8 cellular contexts compared by ENCODE assay signal in the genomic region with DNA sequence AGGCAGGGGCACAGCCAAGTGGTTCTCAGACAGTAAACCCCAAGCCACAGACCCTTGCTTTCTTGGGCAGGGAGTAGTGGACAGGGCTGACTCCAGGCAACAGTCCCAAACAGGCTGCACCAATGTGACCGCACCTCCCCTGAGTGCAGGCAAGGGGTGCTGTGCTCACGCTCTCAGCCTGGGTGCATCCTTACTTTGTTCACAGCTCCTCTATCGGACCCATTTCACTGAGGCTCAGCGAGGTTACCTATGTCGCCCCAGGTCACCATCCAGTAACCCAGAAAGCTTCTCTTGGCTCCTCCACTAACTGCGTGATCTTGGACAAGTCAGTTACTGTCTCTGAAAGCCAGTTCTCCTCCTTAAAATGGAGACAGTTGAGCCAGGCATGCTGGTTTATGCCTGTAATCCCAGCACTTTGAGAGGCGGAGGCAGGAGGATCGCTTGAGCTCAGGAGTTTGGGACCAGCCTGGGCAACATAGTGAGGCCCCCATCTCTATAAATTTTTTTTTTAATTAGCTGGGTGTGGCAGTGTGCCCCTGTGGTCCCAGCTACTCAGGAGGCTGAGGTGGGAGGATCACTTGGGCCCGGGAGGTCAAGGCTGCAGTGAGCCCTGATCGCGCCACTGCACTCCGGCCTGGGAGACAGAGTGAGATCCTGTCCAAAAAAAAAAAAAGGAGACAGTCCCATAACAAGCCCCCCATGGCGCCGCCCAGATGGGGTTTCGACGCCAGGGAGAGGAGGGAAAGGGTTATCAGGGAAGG. TPM values are rescaled to one million over a fixed set of nuclear protein-coding genes. Genes with fewer than 3 reads are reported as not detected.
DNase-seq lines count a peak whose midpoint lies in the region; ATAC-seq lines count a peak whose summit lies in the region.
"Had no signal": no experiment of that assay in that cellular context is flagged by ENCODE, and none has a peak within 500 bp of the region (broad histone marks: within the 10 kb centered on the region; RNA-seq: fewer than 3 reads in every experiment).

No MANE protein-coding gene starts in this region.

- 0 out of 2 replicates have a peak, but pooled peaks cover 2% of the 10 kb centered on the region for H3K4me1 ChIP-seq in iPS DF 6.9 (ENCODE audit: control insufficient read depth, insufficient read depth, low read length)

- H3K4me3 Mint-ChIP-seq in activated CD4-positive, alpha-beta memory T cell treated with anti-CD3 and anti-CD28 coated beads, Interleukin-2, amount 10 ng/mL, durations not matched to agents 7 days and 5 days: peak overlapping the region; percentile 79
- H3K4me3 Mint-ChIP-seq in stimulated activated naive B cell treated with anti-CD40 and anti-IgM and Interleukin-4, amounts not matched to agents 10 μg/mL and 1 μg/mL and 100 μg/mL, for 72 hours: peak overlapping the region; percentile 91 to 92

- H3K27ac Mint-ChIP-seq in activated CD4-positive, alpha-beta memory T cell treated with anti-CD3 and anti-CD28 coated beads, Interleukin-2, amount 10 ng/mL, durations not matched to agents 7 days and 5 days: peak overlapping the region; percentile 61
- H3K27ac Mint-ChIP-seq in stimulated activated naive B cell treated with anti-CD40 and anti-IgM and Interleukin-4, amounts not matched to agents 10 μg/mL and 1 μg/mL and 100 μg/mL, for 72 hours: peak overlapping the region; percentile 92

- peaks cover 3% of the 10 kb centered on the region; the same call in 1 of the 2 replicates for H3K27me3 ChIP-seq in iPS DF 6.9 (ENCODE audit: control insufficient read depth, insufficient read depth, low read length)

- H3K36me3 Mint-ChIP-seq in activated CD4-positive, alpha-beta memory T cell treated with anti-CD3 and anti-CD28 coated beads, Interleukin-2, amount 10 ng/mL, durations not matched to agents 7 days and 5 days (ENCODE audit: low read depth): peaks cover 20% of the 10 kb centered on the region
- H3K36me3 Mint-ChIP-seq in stimulated activated naive B cell treated with anti-CD40 and anti-IgM and Interleukin-4, amounts not matched to agents 10 μg/mL and 1 μg/mL and 100 μg/mL, for 72 hours: peaks cover 14 to 21% of the 10 kb centered on the region in 2 donors

- no peaks in the 10 kb centered on the region for H3K9me3 ChIP-seq in iPS DF 6.9 (ENCODE audit: control insufficient read depth, insufficient read depth, low read length)

- peaks cover 19% of the 10 kb centered on the region for H3K4me1 Mint-ChIP-seq in activated CD4-positive, alpha-beta memory T cell treated with anti-CD3 and anti-CD28 coated beads, Interleukin-2, amount 10 ng/mL, durations not matched to agents 7 days and 5 days
- H3K4me1 Mint-ChIP-seq in stimulated activated naive B cell treated with anti-CD40 and anti-IgM and Interleukin-4, amounts not matched to agents 10 μg/mL and 1 μg/mL and 100 μg/mL, for 72 hours: peaks cover 7 to 19% of the 10 kb centered on the region in 2 donors

- CTCF ChIA-PET in activated CD4-positive, alpha-beta memory T cell treated with anti-CD3 and anti-CD28 coated beads, Interleukin-2, amount 10 ng/mL, durations not matched to agents 7 days and 5 days (lab: Charles Lee): interaction anchor here (0.9 to 1.9 kb wide), 6 partner anchors 24 to 127 kb away, joined by 3 to 7 read pairs (median 3); a partner anchor contains a TSS

- peak in 1 of 2 donors; percentile 1 for ATAC-seq in stimulated activated naive B cell treated with anti-CD40 and anti-IgM and Interleukin-4, amounts not matched to agents 10 μg/mL and 1 μg/mL and 100 μg/mL, for 72 hours (replicated peaks)

- POLR2A ChIA-PET in activated CD4-positive, alpha-beta memory T cell treated with anti-CD3 and anti-CD28 coated beads, Interleukin-2, amount 10 ng/mL, durations not matched to agents 7 days and 5 days (lab: Charles Lee): interaction anchor here (0.7 to 1.6 kb wide), 12 partner anchors 10 to 335 kb away, joined by 3 to 8 read pairs (median 4); a partner anchor contains a TSS

- H3K27me3 Mint-ChIP-seq in activated CD4-positive, alpha-beta memory T cell treated with anti-CD3 and anti-CD28 coated beads, Interleukin-2, amount 10 ng/mL, durations not matched to agents 7 days and 5 days: peaks cover 9% of the 10 kb centered on the region
- peaks cover 5 to 16% of the 10 kb centered on the region in 2 donors for H3K27me3 Mint-ChIP-seq in stimulated activated naive B cell treated with anti-CD40 and anti-IgM and Interleukin-4, amounts not matched to agents 10 μg/mL and 1 μg/mL and 100 μg/mL, for 72 hours

- H3K36me3 ChIP-seq in iPS DF 6.9 (ENCODE audit: control insufficient read depth, insufficient read depth, low read length): peaks cover 2% of the 10 kb centered on the region; the same call in 1 of the 2 replicates

- H3K9me3 Mint-ChIP-seq in activated CD4-positive, alpha-beta memory T cell treated with anti-CD3 and anti-CD28 coated beads, Interleukin-2, amount 10 ng/mL, durations not matched to agents 7 days and 5 days: no peaks in the 10 kb centered on the region
- H3K9me3 Mint-ChIP-seq in stimulated activated naive B cell treated with anti-CD40 and anti-IgM and Interleukin-4, amounts not matched to agents 10 μg/mL and 1 μg/mL and 100 μg/mL, for 72 hours: peaks cover 0 to 2% of the 10 kb centered on the region in 2 donors

- DNase-seq in HT-29 (ENCODE audit: low spot score): peak; percentile 12
- DNase-seq in activated CD4-positive, alpha-beta memory T cell treated with anti-CD3 and anti-CD28 coated beads, Interleukin-2, amount 10 ng/mL, durations not matched to agents 7 days and 5 days: no peak
- no peak for DNase-seq in iPS DF 6.9 (ENCODE audit: low read depth, low spot score)
- no peak for DNase-seq in stimulated activated naive B cell treated with anti-CD40 and anti-IgM and Interleukin-4, amounts not matched to agents 10 μg/mL and 1 μg/mL and 100 μg/mL, for 72 hours
- no peak for DNase-seq in activated gamma-delta T cell treated with Interleukin-2 at 50 U/mL for 16 hours
- DNase-seq in KG1 (lab: John Stamatoyannopoulos, UW): no peak
- DNase-seq in kidney glomerular epithelial cell (lab: John Stamatoyannopoulos, UW): no peak

- H3K27ac ChIP-seq in iPS DF 6.9 (ENCODE audit: low read length): no peak overlapping the region
- H3K27ac ChIP-seq: epithelial cell of prostate had no signal

- no CpG with 5 or more reads among the region's 16 CpGs for WGBS in iPS DF 6.9 (ENCODE audit: insufficient coverage, insufficient read length)

- H3K4me3 ChIP-seq in iPS DF 6.9 (ENCODE audit: low read length): peak overlapping the region; percentile 37; the same call in 1 of the 2 replicates

RNA-seq across cellular contexts. Expression of a gene that starts 0.8 kb away (rescaled TPM):
- 24.8 and 28.5 TPM in 2 replicates for total RNA-seq in HT-29 (2014; rRNA removed; shearing (Covaris generic))
- total RNA-seq in activated CD4-positive, alpha-beta memory T cell treated with anti-CD3 and anti-CD28 coated beads, Interleukin-2, amount 10 ng/mL, durations not matched to agents 7 days and 5 days: 10 to 100 TPM; 34.8 to 36.3 TPM
